Comparison of ENCODE assay signal across 8 cellular contexts in genomic region chr19:11987405-11988231, GRCh38. TPM values are rescaled to one million over a fixed set of nuclear protein-coding genes. Genes with fewer than 3 reads are reported as not detected.
DNase-seq lines count a peak whose midpoint lies in the region; ATAC-seq lines count a peak whose summit lies in the region.

No MANE protein-coding gene starts in this region.

- peak overlapping the region; percentile 75 for H3K27ac ChIP-seq in mesodermal cell (ENCODE audit: low read depth, low read length, severe bottlenecking)

- ATAC-seq in HG03571 (IDR thresholded peaks at IDR 0.05; ENCODE audit: unreplicated experiment), result peak; percentile 77

- H3K4me1 ChIP-seq in endocrine pancreas (ENCODE audit: control insufficient read depth, insufficient read depth, low read length) (no peaks in the 10 kb centered on the region), mesodermal cell (ENCODE audit: control insufficient read depth, insufficient read depth, low read length, poor library complexity, severe bottlenecking) (no peaks in the 10 kb centered on the region)

- H3K36me3 ChIP-seq in endocrine pancreas (ENCODE audit: control insufficient read depth, insufficient read depth, low read length) (no peaks in the 10 kb centered on the region), mesodermal cell (ENCODE audit: control insufficient read depth, insufficient read depth, low read length) (peaks cover 16% of the 10 kb centered on the region)

- H3K4me3 ChIP-seq in endocrine pancreas (ENCODE audit: control insufficient read depth, insufficient read depth, low read length) (peak overlapping the region; percentile 80), mesodermal cell (ENCODE audit: extremely low read depth, insufficient read depth, low read length, poor library complexity, severe bottlenecking) (peak overlapping the region; percentile 84)

- 1% methylated on average over 39 to 51 of the region's 52 CpGs for WGBS in mesodermal cell (ENCODE audit: insufficient coverage in 2 of 2), 2 experiments

- H3K9me3 ChIP-seq in endocrine pancreas (ENCODE audit: control insufficient read depth, low read length) (no peaks in the 10 kb centered on the region), mesodermal cell (ENCODE audit: control insufficient read depth, low read length) (peaks cover 17% of the 10 kb centered on the region)

- DNase-seq in Ammon's horn (ENCODE audit: low spot score), result peak; percentile 97
- DNase-seq in GM19240 (ENCODE audit: insufficient read length, low spot score), result peak; percentile 83
- DNase-seq in NK-92 (lab: John Stamatoyannopoulos, UW; ENCODE audit: unreplicated experiment), result peak; percentile 53
- peak; percentile 83 to 85 for DNase-seq in activated CD8-positive, alpha-beta memory T cell treated with anti-CD3 and anti-CD28 coated beads for 4 hours (ENCODE audit: low read depth in 2 of 2)
- DNase-seq in stimulated activated CD8-positive, alpha-beta memory T cell treated with anti-CD3 and anti-CD28 coated beads, Interleukin-15, amount 100 ng/mL, for 1 hour (ENCODE audit: low read depth), result peak; percentile 81

- no peaks in the 10 kb centered on the region for H3K27me3 ChIP-seq in endocrine pancreas (ENCODE audit: control insufficient read depth, insufficient read depth, low read length)

- peak overlapping the region; percentile 89 for H3K9ac ChIP-seq in endocrine pancreas (ENCODE audit: control insufficient read depth, insufficient read depth, low read length)

RNA-seq across cellular contexts. Expression of gene ZNF763, which starts 22.8 kb away (rescaled TPM):
- polyA plus RNA-seq in mesodermal cell (2013, experiment 1 of 2), result 1.8 TPM
- 2.8 TPM for polyA plus RNA-seq in mesodermal cell (2013, experiment 2 of 2)

RNA-seq across cellular contexts. Expression of gene ZNF433, which starts 47.9 kb away (rescaled TPM):
- polyA plus RNA-seq in mesodermal cell (2013, experiment 1 of 2), result 4.8 TPM
- 4.1 TPM for polyA plus RNA-seq in mesodermal cell (2013, experiment 2 of 2)

Comparison
In these comparisons a context has a peak if more than half of its experiments do, and no peak if none do; other contexts are left out.
1. Peak in every context shown above with its lines: DNase-seq, ATAC-seq, H3K4me3 ChIP-seq and H3K27ac ChIP-seq.